9 cellular contexts compared by ENCODE assay signal in genomic region chr1:110030687-110031086, GRCh38. TPM values are rescaled to one million over a fixed set of nuclear protein-coding genes. Genes with fewer than 3 reads are reported as not detected.
DNase-seq lines count a peak whose midpoint lies in the region; ATAC-seq, FAIRE-seq and TF ChIP-seq lines count a peak whose summit lies in the region.
"Not testable (repeated sequence)": the region's sequence is repeated elsewhere in the genome, so short reads cannot be mapped to it uniquely, and the experiment has no call there.
"Had no signal": no experiment of that assay in that cellular context is flagged by ENCODE, and none has a peak within 500 bp of the region (broad histone marks: within the 10 kb centered on the region; RNA-seq: fewer than 3 reads in every experiment).

No MANE protein-coding gene starts in this region.

- H3K9me3 Mint-ChIP-seq in CD4-positive, alpha-beta memory T cell; activated CD8-positive, alpha-beta T cell treated with anti-CD3 and anti-CD28 coated beads, Interleukin-2, amount 10 ng/mL, durations not matched to agents 7 days and 5 days (ENCODE audit: insufficient read depth): not testable (repeated sequence)

- H3K27me3 Mint-ChIP-seq in CD4-positive, alpha-beta memory T cell; activated CD8-positive, alpha-beta T cell treated with anti-CD3 and anti-CD28 coated beads, Interleukin-2, amount 10 ng/mL, durations not matched to agents 7 days and 5 days (ENCODE audit: low read depth): not testable (repeated sequence)

- CTCF ChIA-PET in CD4-positive, alpha-beta memory T cell (lab: Charles Lee; ENCODE audit: partially characterized antibody), result interaction anchor here (0.7 to 4.4 kb wide), 24 partner anchors 7 to 547 kb away, joined by 3 to 44 read pairs (median 4); partner anchors contain the start of genes AHCYL1, ATXN7L2, GSTM2 and GSTM4
- CTCF ChIA-PET in activated CD8-positive, alpha-beta T cell treated with anti-CD3 and anti-CD28 coated beads, Interleukin-2, amount 10 ng/mL, durations not matched to agents 7 days and 5 days (lab: Charles Lee), result interaction anchor here (0.6 to 5.3 kb wide), 28 partner anchors 8 to 465 kb away, joined by 3 to 49 read pairs (median 5); partner anchors contain the start of genes AHCYL1 and RBM15
- CTCF ChIA-PET in K562 (lab: Yijun Ruan, JAX; ENCODE audit: low intra/inter-chr PET ratio), result interaction anchor here (0.9 to 1.1 kb wide), 2 partner anchors 9 to 30 kb away, joined by 3 to 5 read pairs; no protein-coding TSS in a partner anchor

- 23% methylated on average over 4 of the region's 4 CpGs for whole genome bisulfite sequencing in K562 (ENCODE audit: insufficient coverage, low coverage, missing lambda C conversion rate)
- WGBS in mesenchymal stem cell, result 98% methylated on average over 4 of the region's 4 CpGs
- whole genome bisulfite sequencing in small intestine, 3 donors, result 70 to 81% (median 72%) methylated on average over 4 of the region's 4 CpGs

- not testable (repeated sequence) for H2BK15ac ChIP-seq in mesenchymal stem cell (ENCODE audit: low read depth, poor library complexity, severe bottlenecking)

- TF ChIP-seq POLR2A in K562 (conservative IDR thresholded peaks at IDR 0.05), result not testable (repeated sequence)

- not testable (repeated sequence) for FAIRE-seq in K562 (lab: Jason Lieb, UNC); small intestine (lab: Jason Lieb, UNC)

- not testable (repeated sequence) for H3K9me3 ChIP-seq in CD4-positive, alpha-beta memory T cell (ENCODE audit: control insufficient read depth in 1 of 2, low read length in 2 of 2); OCI-LY1 (ENCODE audit: low read length); K562 (replicated peaks; ENCODE audit: control insufficient read depth, insufficient read depth, low read depth, low read length); mesenchymal stem cell (ENCODE audit: control insufficient read depth, low read length); small intestine (ENCODE audit: control insufficient read depth, low read depth)

- H3K4me3 Mint-ChIP-seq in CD4-positive, alpha-beta memory T cell, result peak overlapping the region; percentile 83 to 90 (median 89)
- H3K4me3 Mint-ChIP-seq in activated CD8-positive, alpha-beta T cell treated with anti-CD3 and anti-CD28 coated beads, Interleukin-2, amount 10 ng/mL, durations not matched to agents 7 days and 5 days, result peak overlapping the region; percentile 71

- H3K79me2 ChIP-seq in OCI-LY1 (ENCODE audit: insufficient read depth, low read length), result not testable (repeated sequence)
- H3K79me2 ChIP-seq in K562 (ENCODE audit: control insufficient read depth, insufficient read depth, low read length), result peaks cover 13% of the 10 kb centered on the region

- H3K9me1 ChIP-seq in K562 (ENCODE audit: control insufficient read depth, insufficient read depth, low read length), result not testable (repeated sequence)

- POLR2A ChIA-PET in CD4-positive, alpha-beta memory T cell (lab: Charles Lee; ENCODE audit: partially characterized antibody), result interaction anchor here (0.8 to 2.5 kb wide), 2 partner anchors 46 to 229 kb away, joined by 3 to 7 read pairs; partner anchors contain the start of gene AHCYL1
- POLR2A ChIA-PET in activated CD8-positive, alpha-beta T cell treated with anti-CD3 and anti-CD28 coated beads, Interleukin-2, amount 10 ng/mL, durations not matched to agents 7 days and 5 days (lab: Charles Lee), result interaction anchor here (1.0 kb wide), 1 partner anchor 641 kb away, joined by 3 read pairs; no protein-coding TSS in a partner anchor
- POLR2A ChIA-PET in K562 (lab: Yijun Ruan, JAX), result interaction anchor here (1.1 to 14.6 kb wide), 5 partner anchors 11 to 308 kb away, joined by 3 to 200 read pairs (median 4); partner anchors contain the start of gene AHCYL1

- H3K9me2 ChIP-seq in OCI-LY1 (ENCODE audit: low read depth, low read length), result not testable (repeated sequence)

- H3K36me3 Mint-ChIP-seq in CD4-positive, alpha-beta memory T cell; activated CD8-positive, alpha-beta T cell treated with anti-CD3 and anti-CD28 coated beads, Interleukin-2, amount 10 ng/mL, durations not matched to agents 7 days and 5 days (ENCODE audit: low read depth): not testable (repeated sequence)

- H3K9ac ChIP-seq in OCI-LY1 (ENCODE audit: low read length), result peak overlapping the region; percentile 8; the same call in 1 of the 2 replicates
- peak overlapping the region; percentile 40 to 48; a peak in 3 of 4 replicates for H3K9ac ChIP-seq in K562 (ENCODE audit: insufficient read depth in 1 of 2, low read depth in 2 of 2, low read length in 2 of 2)
- peak overlapping the region; percentile 15 for H3K9ac ChIP-seq in mesenchymal stem cell (ENCODE audit: low read length)

- peak overlapping the region; percentile 53 for H3K27ac ChIP-seq in CD4-positive, alpha-beta memory T cell (ENCODE audit: low read depth, low read length)
- peak overlapping the region; percentile 42 for H3K27ac ChIP-seq in OCI-LY1 (ENCODE audit: low read depth, low read length, poor library complexity, severe bottlenecking)
- H3K27ac ChIP-seq in K562 (ENCODE audit: extremely low read depth, low read depth, low read length), result peak overlapping the region; percentile 37
- not testable (repeated sequence) for H3K27ac ChIP-seq in mesenchymal stem cell (ENCODE audit: low read length, poor library complexity, severe bottlenecking)
- H3K27ac ChIP-seq in small intestine (ENCODE audit: low read depth in 1 of 2, low read length in 1 of 2), result peak overlapping the region; percentile 57 to 80

- in situ Hi-C loops in K562 (cut with MboI), result not testable (repeated sequence)

- peak overlapping the region; percentile 88 to 97 (median 96) for H3K27ac Mint-ChIP-seq in CD4-positive, alpha-beta memory T cell
- H3K27ac Mint-ChIP-seq in activated CD8-positive, alpha-beta T cell treated with anti-CD3 and anti-CD28 coated beads, Interleukin-2, amount 10 ng/mL, durations not matched to agents 7 days and 5 days, result peak overlapping the region; percentile 92

- not testable (repeated sequence) for H3K14ac ChIP-seq in mesenchymal stem cell (ENCODE audit: low read length in 2 of 2)

- TF ChIP-seq CTCF in OCI-LY1 (IDR thresholded peaks at IDR 0.05; ENCODE audit: low read length); K562 (IDR thresholded peaks at IDR 0.05 in 2 of 3, conservative IDR thresholded peaks at IDR 0.05 in 1 of 3; ENCODE audit: insufficient read depth in 2 of 3, low read depth in 1 of 3, low read length in 3 of 3): not testable (repeated sequence)

- not testable (repeated sequence) for H3K79me1 ChIP-seq in mesenchymal stem cell (replicated peaks; ENCODE audit: low read length, poor library complexity, severe bottlenecking)

- not testable (repeated sequence) for H3K18ac ChIP-seq in mesenchymal stem cell (ENCODE audit: low read depth in 1 of 2, low read length in 2 of 2)

- H3K4me2 ChIP-seq in OCI-LY1 (ENCODE audit: low read length) (peak overlapping the region; percentile 53), K562 (ENCODE audit: insufficient read depth, low read length) (peak overlapping the region; percentile 66)
- H3K4me2 ChIP-seq in mesenchymal stem cell (ENCODE audit: low read length, poor library complexity, severe bottlenecking), result not testable (repeated sequence)

- H3K23ac ChIP-seq in mesenchymal stem cell (ENCODE audit: low read length in 2 of 2), result not testable (repeated sequence)

- H4K91ac ChIP-seq in mesenchymal stem cell (ENCODE audit: low read length), result not testable (repeated sequence)

- not testable (repeated sequence) for H2AK5ac ChIP-seq in mesenchymal stem cell (ENCODE audit: low read length, severe bottlenecking)

- H4K20me1 ChIP-seq in OCI-LY1 (ENCODE audit: insufficient read depth, low read length); K562 (replicated peaks; ENCODE audit: control insufficient read depth, insufficient read depth, low read length): not testable (repeated sequence)

- H2AFZ ChIP-seq in OCI-LY1 (ENCODE audit: low read length); mesenchymal stem cell (ENCODE audit: low read depth, low read length): not testable (repeated sequence)
- peak overlapping the region; percentile 90 for H2AFZ ChIP-seq in K562 (ENCODE audit: low read depth, low read length)

- not testable (repeated sequence) for H2BK5ac ChIP-seq in mesenchymal stem cell (ENCODE audit: low read depth, low read length, poor library complexity, severe bottlenecking)

- H3K27me3 ChIP-seq in CD4-positive, alpha-beta memory T cell (ENCODE audit: insufficient read depth, low read length); OCI-LY1 (ENCODE audit: insufficient read depth, low read length); K562 (ENCODE audit: control insufficient read depth in 2 of 2, insufficient read depth in 2 of 2, low read length in 2 of 2); mesenchymal stem cell (ENCODE audit: control insufficient read depth in 1 of 2, insufficient read depth in 1 of 2, low read length in 2 of 2); small intestine (ENCODE audit: control insufficient read depth in 2 of 2, insufficient read depth in 2 of 2, low read length in 2 of 2): not testable (repeated sequence)

- ATAC-seq in activated CD8-positive, alpha-beta T cell treated with anti-CD3 and anti-CD28 coated beads, Interleukin-2, amount 10 ng/mL, durations not matched to agents 7 days and 5 days; K562: not testable (repeated sequence)

- H3K4ac ChIP-seq in mesenchymal stem cell (ENCODE audit: low read depth in 1 of 2, low read length in 2 of 2), result not testable (repeated sequence)

- not testable (repeated sequence) for TF ChIP-seq RAD21 in K562 (CRISPR knock-in tag; conservative IDR thresholded peaks at IDR 0.05 in 1 of 2, IDR thresholded peaks at IDR 0.05 in 1 of 2)

- not testable (repeated sequence) for H2BK120ac ChIP-seq in mesenchymal stem cell (ENCODE audit: low read depth, low read length)

- H2BK12ac ChIP-seq in mesenchymal stem cell (ENCODE audit: low read length in 2 of 2), result not testable (repeated sequence)

- not testable (repeated sequence) for TF ChIP-seq EP300 in K562 (IDR thresholded peaks at IDR 0.05; ENCODE audit: low read length)

- not testable (repeated sequence) for H3K36me3 ChIP-seq in CD4-positive, alpha-beta memory T cell (ENCODE audit: insufficient read depth, low read length); OCI-LY1 (ENCODE audit: insufficient read depth, low read length); K562 (ENCODE audit: control insufficient read depth, insufficient read depth, low read length); mesenchymal stem cell (ENCODE audit: control insufficient read depth in 1 of 2, insufficient read depth in 2 of 2, low read depth in 1 of 2, low read length in 2 of 2); small intestine (ENCODE audit: control insufficient read depth in 2 of 2, insufficient read depth in 2 of 2, low read length in 2 of 2)

- peaks cover 27 to 55% (median 37%) of the 10 kb centered on the region in 4 donors for H3K4me1 Mint-ChIP-seq in CD4-positive, alpha-beta memory T cell
- H3K4me1 Mint-ChIP-seq in activated CD8-positive, alpha-beta T cell treated with anti-CD3 and anti-CD28 coated beads, Interleukin-2, amount 10 ng/mL, durations not matched to agents 7 days and 5 days (ENCODE audit: low read depth), result peaks cover 44% of the 10 kb centered on the region

- intact Hi-C loops in CD4-positive, alpha-beta memory T cell (cut with micrococcal nuclease), result loop anchor here (5.0 kb wide), 3 partner anchors 548 to 932 kb away; partner anchors contain the start of genes ATXN7L2, LRIF1 and PSMA5
- intact Hi-C loops in K562 (cut with micrococcal nuclease), result loop anchor here (5.0 kb wide), 1 partner anchor 307 kb away; the partner anchor contains the start of gene RBM15

- H4K8ac ChIP-seq in mesenchymal stem cell (ENCODE audit: low read length), result not testable (repeated sequence)

- not testable (repeated sequence) for H3F3A ChIP-seq in OCI-LY1 (ENCODE audit: insufficient read depth, low read length)

- H3K4me3 ChIP-seq in CD4-positive, alpha-beta memory T cell (ENCODE audit: low read length in 2 of 2), result peak overlapping the region; percentile 3 to 12
- H3K4me3 ChIP-seq in OCI-LY1 (ENCODE audit: low read depth, low read length, poor library complexity, severe bottlenecking) (peak overlapping the region; percentile 12), K562 (peak overlapping the region; percentile 11)
- H3K4me3 ChIP-seq in mesenchymal stem cell (ENCODE audit: insufficient read depth in 1 of 2, low read depth in 1 of 2, low read length in 2 of 2); small intestine (ENCODE audit: low read depth in 1 of 2, low read length in 2 of 2): not testable (repeated sequence)

- peaks cover 33% of the 10 kb centered on the region for H3K4me1 ChIP-seq in CD4-positive, alpha-beta memory T cell (ENCODE audit: insufficient read depth, low read length)
- H3K4me1 ChIP-seq in OCI-LY1 (ENCODE audit: insufficient read depth, low read length, severe bottlenecking) (peaks cover 41% of the 10 kb centered on the region), K562 (replicated peaks in 1 of 2; ENCODE audit: control insufficient read depth in 2 of 2, insufficient read depth in 2 of 2, low read length in 2 of 2) (peaks cover 16 to 37% of the 10 kb centered on the region in 2 experiments)
- H3K4me1 ChIP-seq in mesenchymal stem cell (ENCODE audit: control insufficient read depth, insufficient read depth, low read depth, low read length); small intestine (ENCODE audit: control insufficient read depth in 2 of 2, insufficient read depth in 1 of 2, low read depth in 1 of 2, low read length in 1 of 2): not testable (repeated sequence)

- BruUV-seq in K562 (replicated peaks; lab: Mats Ljungman, UMichigan), result not testable (repeated sequence)

- not testable (repeated sequence) for DNase-seq in CD4-positive, alpha-beta memory T cell; activated CD8-positive, alpha-beta T cell treated with anti-CD3 and anti-CD28 coated beads, Interleukin-2, amount 10 ng/mL, durations not matched to agents 7 days and 5 days; mesenchymal stem cell; small intestine
- peak in 1 of 4 experiments; percentile 16 for DNase-seq in K562 (ENCODE audit: extremely low read depth in 1 of 4, low spot score in 3 of 4)

RNA-seq across cellular contexts. Expression of gene STRIP1, which starts 3.7 kb away (rescaled TPM):
- 10 to 100 TPM; 73.3 TPM for total RNA-seq in CD4-positive, alpha-beta memory T cell
- 10 to 100 TPM; 16.5 to 30.2 TPM for polyA plus RNA-seq in CD4-positive, alpha-beta memory T cell
- 10 to 100 TPM; 33.2 to 35.9 TPM for total RNA-seq in activated CD8-positive, alpha-beta T cell treated with anti-CD3 and anti-CD28 coated beads, Interleukin-2, amount 10 ng/mL, durations not matched to agents 7 days and 5 days
- 216 and 291 TPM in 2 replicates for total RNA-seq in K562 (2011; cell fraction: chromatin; rRNA removed; ENCODE audit: low replicate concordance)
- 159 and 160 TPM in 2 replicates for total RNA-seq in K562 (2011; cell fraction: nucleolus; rRNA removed)
- 167 and 180 TPM in 2 replicates for total RNA-seq in K562 (2011; cell fraction: nucleoplasm; rRNA removed)
- 34.2 and 40.1 TPM in 2 replicates for total RNA-seq in K562 (2014; rRNA removed)
- total RNA-seq in K562 (2014; rRNA removed; fragmentation: Illumina TruSeq; extraction: Trizol), result 27.6 and 28.6 TPM in 2 replicates
- 29.0 and 30.6 TPM in 2 replicates for total RNA-seq in K562 (2015; rRNA removed; fragmentation: Illumina TruSeq; extraction: Trizol)
- total RNA-seq in K562 (2021), result 38.5 and 42.3 TPM in 2 replicates
- polyA plus RNA-seq in K562 (2011; rRNA removed), result 32.6 and 32.8 TPM in 2 replicates
- polyA plus RNA-seq in K562 (2011; cell fraction: cytosol; rRNA removed), result 20.9 and 23.7 TPM in 2 replicates
- polyA plus RNA-seq in K562 (2011; cell fraction: nucleus; rRNA removed), result 128 and 143 TPM in 2 replicates
- polyA plus RNA-seq in K562 (2012), result 23.1 and 25.5 TPM in 2 replicates
- 30.6 and 32.2 TPM in 2 replicates for polyA plus RNA-seq in K562 (2014; fragmentation: Illumina TruSeq; extraction: Trizol)
- 10 to 100 TPM in 1 of 2 experiments, 1 to 10 TPM in 1; 9.9 to 10.5 TPM for polyA plus RNA-seq in K562 (2014; fragmentation: Nextera tagmentation; extraction: Ambion mirVana)
- 30.4 and 32.0 TPM in 2 replicates for polyA plus RNA-seq in K562 (2014; rRNA removed)
- polyA minus RNA-seq in K562 (2011; rRNA and poly(A)+ RNA removed), result 51.3 and 51.8 TPM in 2 replicates
- polyA minus RNA-seq in K562 (2011; cell fraction: cytosol; rRNA and poly(A)+ RNA removed), result 16.5 and 21.1 TPM in 2 replicates
- 79.6 and 106 TPM in 2 replicates for polyA minus RNA-seq in K562 (2011; cell fraction: nucleus; rRNA and poly(A)+ RNA removed)
- 19.9 TPM for polyA plus RNA-seq in mesenchymal stem cell (2013, experiment 1 of 2)
- polyA plus RNA-seq in mesenchymal stem cell (2013, experiment 2 of 2), result 19.7 TPM
- 10 to 100 TPM; 15.1 to 18.3 (median 18.3) TPM for polyA plus RNA-seq in small intestine

RNA-seq across cellular contexts. Expression of gene ALX3, which starts 39.8 kb away (rescaled TPM):
- not detected for total RNA-seq in CD4-positive, alpha-beta memory T cell
- polyA plus RNA-seq in CD4-positive, alpha-beta memory T cell, result not detected
- not detected for total RNA-seq in activated CD8-positive, alpha-beta T cell treated with anti-CD3 and anti-CD28 coated beads, Interleukin-2, amount 10 ng/mL, durations not matched to agents 7 days and 5 days
- not detected in 2 replicates for total RNA-seq in K562 (2011; cell fraction: chromatin; rRNA removed; ENCODE audit: low replicate concordance)
- total RNA-seq in K562 (2011; cell fraction: nucleolus; rRNA removed), result not detected in 2 replicates
- not detected in 2 replicates for total RNA-seq in K562 (2011; cell fraction: nucleoplasm; rRNA removed)
- total RNA-seq in K562 (2014; rRNA removed) (not detected in 2 replicates), K562 (2014; rRNA removed; fragmentation: Illumina TruSeq; extraction: Trizol) (not detected in 2 replicates), K562 (2015; rRNA removed; fragmentation: Illumina TruSeq; extraction: Trizol) (not detected in 2 replicates), K562 (2021) (not detected in 2 replicates)
- polyA plus RNA-seq in K562 (2011; rRNA removed) (not detected in 2 replicates), K562 (2014; fragmentation: Illumina TruSeq; extraction: Trizol) (not detected in 2 replicates), K562 (2014; fragmentation: Nextera tagmentation; extraction: Ambion mirVana) (not detected), K562 (2014; rRNA removed) (not detected in 2 replicates), small intestine (under 1 TPM in 1 of 3 donors, not detected in 2; 0.09 TPM)
- polyA plus RNA-seq in K562 (2011; cell fraction: cytosol; rRNA removed), result not detected in 2 replicates
- polyA plus RNA-seq in K562 (2011; cell fraction: nucleus; rRNA removed), result not detected in 2 replicates
- not detected in 2 replicates for polyA plus RNA-seq in K562 (2012)
- not detected in 2 replicates for polyA minus RNA-seq in K562 (2011; rRNA and poly(A)+ RNA removed)
- polyA minus RNA-seq in K562 (2011; cell fraction: cytosol; rRNA and poly(A)+ RNA removed), result not detected in 2 replicates
- polyA minus RNA-seq in K562 (2011; cell fraction: nucleus; rRNA and poly(A)+ RNA removed), result not detected in 2 replicates
- not detected for polyA plus RNA-seq in mesenchymal stem cell (2013, experiment 1 of 2)
- polyA plus RNA-seq in mesenchymal stem cell (2013, experiment 2 of 2), result not detected
- total RNA-seq: NCI-H460, right cardiac atrium had no signal
- polyA plus RNA-seq: cardiac muscle cell had no signal

RNA-seq across cellular contexts. Expression of gene AHCYL1, which starts 46.1 kb away (rescaled TPM):
- 10 to 100 TPM; 44.2 to 45.1 TPM for total RNA-seq in CD4-positive, alpha-beta memory T cell
- 10 to 100 TPM; 41.7 to 54.9 TPM for polyA plus RNA-seq in CD4-positive, alpha-beta memory T cell
- 10 to 100 TPM; 55.0 to 64.5 TPM for total RNA-seq in activated CD8-positive, alpha-beta T cell treated with anti-CD3 and anti-CD28 coated beads, Interleukin-2, amount 10 ng/mL, durations not matched to agents 7 days and 5 days
- total RNA-seq in K562 (2011; cell fraction: chromatin; rRNA removed; ENCODE audit: low replicate concordance), result 86.0 and 94.1 TPM in 2 replicates
- 41.9 and 46.3 TPM in 2 replicates for total RNA-seq in K562 (2011; cell fraction: nucleolus; rRNA removed)
- 65.2 and 107 TPM in 2 replicates for total RNA-seq in K562 (2011; cell fraction: nucleoplasm; rRNA removed)
- total RNA-seq in K562 (2014; rRNA removed), result 39.8 and 40.1 TPM in 2 replicates
- total RNA-seq in K562 (2014; rRNA removed; fragmentation: Illumina TruSeq; extraction: Trizol), result 44.5 and 49.8 TPM in 2 replicates
- 40.5 and 40.9 TPM in 2 replicates for total RNA-seq in K562 (2015; rRNA removed; fragmentation: Illumina TruSeq; extraction: Trizol)
- 75.5 and 84.9 TPM in 2 replicates for total RNA-seq in K562 (2021)
- 96.4 and 118 TPM in 2 replicates for polyA plus RNA-seq in K562 (2011; rRNA removed)
- polyA plus RNA-seq in K562 (2011; cell fraction: cytosol; rRNA removed), result 57.9 and 73.1 TPM in 2 replicates
- polyA plus RNA-seq in K562 (2011; cell fraction: nucleus; rRNA removed), result 97.2 and 104 TPM in 2 replicates
- polyA plus RNA-seq in K562 (2012), result 84.4 and 103 TPM in 2 replicates
- 75.5 and 83.7 TPM in 2 replicates for polyA plus RNA-seq in K562 (2014; fragmentation: Illumina TruSeq; extraction: Trizol)
- polyA plus RNA-seq in K562 (2014; fragmentation: Nextera tagmentation; extraction: Ambion mirVana), result 10 to 100 TPM; 27.3 to 32.9 TPM
- 53.4 and 56.3 TPM in 2 replicates for polyA plus RNA-seq in K562 (2014; rRNA removed)
- polyA minus RNA-seq in K562 (2011; rRNA and poly(A)+ RNA removed), result 87.3 and 94.7 TPM in 2 replicates
- 52.4 and 62.1 TPM in 2 replicates for polyA minus RNA-seq in K562 (2011; cell fraction: cytosol; rRNA and poly(A)+ RNA removed)
- 32.6 and 50.8 TPM in 2 replicates for polyA minus RNA-seq in K562 (2011; cell fraction: nucleus; rRNA and poly(A)+ RNA removed)
- 84.2 TPM for polyA plus RNA-seq in mesenchymal stem cell (2013, experiment 1 of 2)
- polyA plus RNA-seq in mesenchymal stem cell (2013, experiment 2 of 2), result 86.4 TPM
- 100 to 1,000 TPM in 2 of 3 donors, 10 to 100 TPM in 1; 67.6 to 159 (median 111) TPM for polyA plus RNA-seq in small intestine
